1 cellular context compared by ENCODE assay signal in the genomic region with DNA sequence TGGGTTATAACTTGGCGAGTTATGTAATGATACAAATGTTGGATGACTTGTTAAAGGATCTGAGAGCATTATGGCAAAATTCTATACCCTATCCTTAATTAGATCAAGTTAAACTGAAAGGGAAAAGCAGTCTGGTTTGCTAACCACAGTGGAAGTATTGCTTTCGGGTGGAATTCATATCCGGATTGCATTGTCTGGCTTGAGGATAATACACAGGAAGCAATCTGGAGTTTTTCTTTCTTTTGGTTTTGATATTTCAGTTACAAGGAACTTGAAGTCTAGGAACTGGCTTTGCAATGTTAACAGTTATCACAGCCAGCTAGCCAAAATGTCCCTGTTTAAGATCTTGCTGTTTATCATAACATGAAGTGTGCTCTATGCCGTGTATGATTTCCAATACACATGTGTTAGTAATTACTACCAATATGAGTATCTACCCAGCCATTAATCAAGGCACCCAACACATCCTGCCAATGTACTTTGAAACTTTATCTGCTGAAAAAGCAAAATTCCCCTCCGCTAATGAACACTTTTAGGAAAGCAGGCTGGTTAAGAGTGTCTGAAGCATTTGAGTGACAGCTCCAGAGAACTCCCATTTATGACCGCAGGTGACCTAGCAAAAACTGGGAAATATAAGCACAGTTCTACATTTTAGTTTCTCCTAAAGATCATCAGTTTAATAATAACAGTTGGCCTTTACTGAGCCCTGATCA.
A peak's percentile ranks its signal among the peaks of the same experiment; 100 is the strongest.
TF ChIP-seq lines count a peak whose summit lies in the region.

No MANE protein-coding gene starts in this region.

TF ChIP-seq in SK-N-SH, 30 proteins besides CTCF, POLR2A, EP300 and RAD21 (continued from another document):
- TF ChIP-seq RCOR1 (IDR thresholded peaks at IDR 0.05; ENCODE audit: low read length) (no peak; the same call in 1 of the 2 replicates), TEAD4 (IDR thresholded peaks at IDR 0.05; ENCODE audit: borderline replicate concordance, insufficient read depth) (peak; percentile 50), ELF1 (IDR thresholded peaks at IDR 0.05) (0 out of 2 replicates have a peak, but pooled peaks have one; percentile 9), FOXM1 (IDR thresholded peaks at IDR 0.05; ENCODE audit: low read depth) (no peak), GATA2 (CRISPR knock-in tag; IDR thresholded peaks at IDR 0.05) (no peak), JUND (IDR thresholded peaks at IDR 0.05) (0 out of 2 replicates have a peak, but pooled peaks have one; percentile 25), IRF3 (IDR thresholded peaks at IDR 0.05; ENCODE audit: low read depth, low read length) (no peak), EZH2phosphoT487 (IDR thresholded peaks at IDR 0.05; ENCODE audit: borderline replicate concordance, low read depth) (no peak), TAF1 (IDR thresholded peaks at IDR 0.05; ENCODE audit: borderline replicate concordance, low read depth, low read length) (no peak), POLR2AphosphoS5 (IDR thresholded peaks at IDR 0.05; ENCODE audit: low read depth, low read length) (peak; percentile 15; the same call in 1 of the 2 replicates), NRF1 (IDR thresholded peaks at IDR 0.05; ENCODE audit: low read depth, low read length) (no peak), PBX3 (IDR thresholded peaks at IDR 0.05) (peak; percentile 78), ZBTB33 (IDR thresholded peaks at IDR 0.05; ENCODE audit: borderline replicate concordance, low read depth) (no peak), FOSL2 (IDR thresholded peaks at IDR 0.05; ENCODE audit: borderline replicate concordance, low read depth) (no peak), SIN3A (IDR thresholded peaks at IDR 0.05; ENCODE audit: borderline replicate concordance, low read depth, low read length) (0 out of 2 replicates have a peak, but pooled peaks have one; percentile 51), SMC3 (IDR thresholded peaks at IDR 0.05; ENCODE audit: low read depth, low read length) (no peak)
